ENCODE assay signal across 8 cellular contexts in genomic region chr20:50932016-50932338, GRCh38.
DNase-seq lines count a peak whose midpoint lies in the region; ATAC-seq and TF ChIP-seq lines count a peak whose summit lies in the region.

No MANE protein-coding gene starts in this region.

- peak overlapping the region; percentile 94 for H3K27ac ChIP-seq in brain microvascular endothelial cell
- peak overlapping the region; percentile 98 for H3K27ac ChIP-seq in muscle layer of colon (ENCODE audit: low read depth, low read length)

- in situ Hi-C loops in brain microvascular endothelial cell (cut with HindIII; ENCODE audit: low pct_ligation_motif_present, low sequenced_read_pairs): no loop called here
- in situ Hi-C loops in GM13976 (cut with MboI; ENCODE audit: low sequenced_read_pairs, unreplicated experiment): loop anchor here (10.0 kb wide), 1 partner anchor 117 kb away; no protein-coding TSS in a partner anchor

- TF ChIP-seq CTCF in AG10803 (conservative IDR thresholded peaks at IDR 0.05; ENCODE audit: low read length) (no peak), brain microvascular endothelial cell (IDR thresholded peaks at IDR 0.05; ENCODE audit: low read depth, low read length, missing control alignments) (no peak), GM13976 (IDR thresholded peaks at IDR 0.05; ENCODE audit: borderline replicate concordance, control extremely low read depth, extremely low read depth, insufficient read depth, missing control alignments) (no peak)

- no peak for DNase-seq in AG10803 (ENCODE audit: low read depth)
- no peak for DNase-seq in brain microvascular endothelial cell
- DNase-seq in GM13976 (ENCODE audit: low spot score): no peak
- no peak for DNase-seq in HCEC 1CT
- no peak for DNase-seq in NCI-H1417 treated with DMSO at 0.1 percent for 48 hours (lab: John Stamatoyannopoulos, UW)

- ATAC-seq in HG03159 (IDR thresholded peaks at IDR 0.05; ENCODE audit: unreplicated experiment) (peak; percentile 1), GM21515 (IDR thresholded peaks at IDR 0.05; ENCODE audit: unreplicated experiment) (no peak)

- H3K36me3 ChIP-seq in brain microvascular endothelial cell (replicated peaks): peaks cover 27% of the 10 kb centered on the region
- peaks cover 21% of the 10 kb centered on the region for H3K36me3 ChIP-seq in muscle layer of colon (ENCODE audit: insufficient read depth, low read length)

- H3K4me1 ChIP-seq in muscle layer of colon (ENCODE audit: insufficient read depth, low read length): peaks cover 29% of the 10 kb centered on the region

- H3K9me3 ChIP-seq in muscle layer of colon (ENCODE audit: low read length): no peaks in the 10 kb centered on the region

- H3K4me3 ChIP-seq in AG10803 (ENCODE audit: low read length): peak overlapping the region; percentile 29
- H3K4me3 ChIP-seq in brain microvascular endothelial cell (ENCODE audit: low read depth, low read length): peak overlapping the region; percentile 67
- H3K4me3 ChIP-seq in muscle layer of colon (ENCODE audit: low read depth in 1 of 2, low read length in 2 of 2): peak overlapping the region; percentile 41 to 50

- H3K9ac ChIP-seq in muscle layer of colon (ENCODE audit: low read length): peak overlapping the region; percentile 11

- no peaks in the 10 kb centered on the region for H3K27me3 ChIP-seq in brain microvascular endothelial cell (replicated peaks)
- no peaks in the 10 kb centered on the region for H3K27me3 ChIP-seq in muscle layer of colon (ENCODE audit: control insufficient read depth in 1 of 2, insufficient read depth in 2 of 2, low read length in 2 of 2)
